Comparison of ENCODE assay signal across 26 cellular contexts in genomic region chr10:120783901-120784300, GRCh38.
"Had no signal": no experiment of that assay in that cellular context is flagged by ENCODE, and none has a peak within 500 bp of the region (broad histone marks: within the 10 kb centered on the region; RNA-seq: fewer than 3 reads in every experiment).

No MANE protein-coding gene starts in this region.

- H3K27ac ChIP-seq: colonic mucosa, epithelial cell of prostate, gastrocnemius medialis, heart right ventricle, neutrophil, pancreas, right atrium auricular region, sigmoid colon, stomach, tibial artery, upper lobe of left lung had no signal

- H3K4me3 ChIP-seq: colonic mucosa, gastrocnemius medialis, heart right ventricle, lung, mucosa of descending colon, pancreas, right atrium auricular region, sigmoid colon, stomach, tibial artery, upper lobe of left lung had no signal

- H3K27me3 ChIP-seq: colonic mucosa, gastrocnemius medialis, heart right ventricle, neutrophil, pancreas, right atrium auricular region, sigmoid colon, tibial artery, upper lobe of left lung had no signal

- DNase-seq: colonic mucosa; effector CD8-positive, alpha-beta T cell; endodermal cell; foreskin fibroblast; gastrocnemius medialis; glutamatergic neuron; heart right ventricle; immature natural killer cell; left ventricle myocardium superior; mesenchymal stem cell; mucosa of descending colon; naive B cell; pancreas; sigmoid colon; stimulated activated CD4-positive, alpha-beta T cell treated with anti-CD3 and anti-CD28 coated beads, Interleukin-2, amount 100 ng/mL, for 24 hours; stimulated activated CD4-positive, alpha-beta T cell treated with anti-CD3 and anti-CD28 coated beads, Interleukin-4, amount 100 ng/mL, for 24 hours; stimulated activated naive CD4-positive, alpha-beta T cell treated with Interleukin-2 at 50 U/mL for 16 hours; stomach; tibial artery; upper lobe of left lung had no signal

- H3K4me1 ChIP-seq: colonic mucosa, gastrocnemius medialis, pancreas, right atrium auricular region, sigmoid colon, tibial artery, upper lobe of left lung had no signal

- H3K36me3 ChIP-seq: colonic mucosa, gastrocnemius medialis, heart right ventricle, neutrophil, pancreas, right atrium auricular region, sigmoid colon, stomach, tibial artery, upper lobe of left lung had no signal

- FAIRE-seq: keratinocyte, pancreas, urothelium cell line had no signal

- H3K9me3 ChIP-seq: colonic mucosa, gastrocnemius medialis, heart right ventricle, mucosa of descending colon, neutrophil, pancreas, right atrium auricular region, sigmoid colon, stomach, tibial artery, upper lobe of left lung had no signal
